Comparison of ENCODE assay signal across 1 cellular context in the genomic region with DNA sequence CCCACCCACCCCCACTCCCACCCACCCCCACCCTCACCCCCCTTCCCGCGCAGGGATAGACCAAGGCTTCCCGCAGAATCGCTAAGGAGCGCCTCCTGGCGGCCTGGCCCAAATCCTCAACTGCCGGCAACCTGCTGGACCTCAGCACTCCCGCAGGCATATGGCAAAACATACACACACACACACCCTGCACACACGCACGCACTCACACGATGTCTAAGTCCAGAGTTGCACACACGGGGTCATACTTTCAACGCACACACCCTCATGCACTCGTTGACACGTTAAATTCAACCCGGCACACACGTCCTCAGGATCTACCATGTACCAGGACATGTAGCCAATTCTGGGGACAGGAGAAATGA.
A peak's percentile ranks its signal among the peaks of the same experiment; 100 is the strongest.
TF ChIP-seq lines count a peak whose summit lies in the region.

No MANE protein-coding gene starts in this region.

TF ChIP-seq in HepG2, 621 proteins besides CTCF, POLR2A, EP300 and RAD21 (continued from another document and continues in another):
- TF ChIP-seq CSRNP2 (CRISPR knock-in tag; conservative IDR thresholded peaks at IDR 0.05; ENCODE audit: low read depth) (no peak), RXRA (CRISPR knock-in tag; IDR thresholded peaks at IDR 0.05) (peak; percentile 32; the same call in 1 of the 2 replicates), ZNF451 (CRISPR knock-in tag; IDR thresholded peaks at IDR 0.05) (no peak), TERF1 (CRISPR knock-in tag; IDR thresholded peaks at IDR 0.05) (no peak), MIXL1 (CRISPR knock-in tag; IDR thresholded peaks at IDR 0.05) (no peak), THYN1 (CRISPR knock-in tag; IDR thresholded peaks at IDR 0.05; ENCODE audit: borderline replicate concordance, low read depth) (no peak), ZNF180 (CRISPR knock-in tag; IDR thresholded peaks at IDR 0.05; ENCODE audit: borderline replicate concordance, low read depth) (no peak), ARHGAP35 (CRISPR knock-in tag; IDR thresholded peaks at IDR 0.05; ENCODE audit: borderline replicate concordance) (no peak), HDAC2 (CRISPR knock-in tag; IDR thresholded peaks at IDR 0.05) (no peak), PAF1 (CRISPR knock-in tag; IDR thresholded peaks at IDR 0.05) (no peak), CREB1 (IDR thresholded peaks at IDR 0.05) (no peak), CREB1 (CRISPR knock-in tag; IDR thresholded peaks at IDR 0.05) (no peak), ZNF101 (CRISPR knock-in tag; IDR thresholded peaks at IDR 0.05; ENCODE audit: borderline replicate concordance, low read depth) (no peak), SAP130 (CRISPR knock-in tag; IDR thresholded peaks at IDR 0.05; ENCODE audit: low read depth) (peak; percentile 43; the same call in 1 of the 2 replicates), GATAD2A (CRISPR knock-in tag; IDR thresholded peaks at IDR 0.05) (no peak), TFDP1 (CRISPR knock-in tag; IDR thresholded peaks at IDR 0.05; ENCODE audit: borderline replicate concordance) (peak; percentile 28; the same call in 1 of the 2 replicates), SCMH1 (CRISPR knock-in tag; IDR thresholded peaks at IDR 0.05; ENCODE audit: borderline replicate concordance) (no peak), PATZ1 (CRISPR knock-in tag; IDR thresholded peaks at IDR 0.05) (no peak), ZIK1 (CRISPR knock-in tag; IDR thresholded peaks at IDR 0.05; ENCODE audit: borderline replicate concordance, low read depth) (no peak), ZFP36L1 (CRISPR knock-in tag; IDR thresholded peaks at IDR 0.05) (no peak), ZNF570 (CRISPR knock-in tag; IDR thresholded peaks at IDR 0.05; ENCODE audit: borderline replicate concordance) (no peak), FIP1L1 (IDR thresholded peaks at IDR 0.05; ENCODE audit: borderline replicate concordance, insufficient read depth, low read depth, low read length) (no peak), EZH2 (conservative IDR thresholded peaks at IDR 0.05; ENCODE audit: low read depth, low read length) (no peak), SALL1 (CRISPR knock-in tag; IDR thresholded peaks at IDR 0.05) (peak; percentile 17; the same call in 1 of the 2 replicates), ZNF672 (CRISPR knock-in tag; IDR thresholded peaks at IDR 0.05) (no peak), HINFP (CRISPR knock-in tag; IDR thresholded peaks at IDR 0.05; ENCODE audit: low read depth) (no peak), MAZ (IDR thresholded peaks at IDR 0.05; ENCODE audit: borderline replicate concordance, low read depth, low read length) (no peak), MAZ (CRISPR knock-in tag; IDR thresholded peaks at IDR 0.05; ENCODE audit: low read depth) (no peak), ZNF891 (CRISPR knock-in tag; IDR thresholded peaks at IDR 0.05) (no peak), KLF6 (CRISPR knock-in tag; IDR thresholded peaks at IDR 0.05) (no peak), FLYWCH1 (CRISPR knock-in tag; IDR thresholded peaks at IDR 0.05) (no peak), ZNF766 (CRISPR knock-in tag; IDR thresholded peaks at IDR 0.05; ENCODE audit: borderline replicate concordance) (no peak), ZNF549 (CRISPR knock-in tag; IDR thresholded peaks at IDR 0.05) (no peak), ZNF781 (CRISPR knock-in tag; IDR thresholded peaks at IDR 0.05; ENCODE audit: borderline replicate concordance, not compliant biosample characterization) (no peak), TGIF2 (CRISPR knock-in tag; IDR thresholded peaks at IDR 0.05) (no peak), STAG1 (CRISPR knock-in tag; IDR thresholded peaks at IDR 0.05) (peak; percentile 63), ZC3H4 (CRISPR knock-in tag; IDR thresholded peaks at IDR 0.05; ENCODE audit: borderline replicate concordance) (0 out of 2 replicates have a peak, but pooled peaks have one; percentile 8), MIER2 (CRISPR knock-in tag; IDR thresholded peaks at IDR 0.05) (peak; percentile 80; the same call in 1 of the 2 replicates), ZNF12 (CRISPR knock-in tag; IDR thresholded peaks at IDR 0.05) (no peak), ZNF367 (CRISPR knock-in tag; IDR thresholded peaks at IDR 0.05; ENCODE audit: borderline replicate concordance) (no peak), SMC3 (IDR thresholded peaks at IDR 0.05; ENCODE audit: low read length) (peak; percentile 39; the same call in 1 of the 2 replicates), KLF16 (CRISPR knock-in tag; IDR thresholded peaks at IDR 0.05) (no peak)
- TF ChIP-seq, protein P1, sequence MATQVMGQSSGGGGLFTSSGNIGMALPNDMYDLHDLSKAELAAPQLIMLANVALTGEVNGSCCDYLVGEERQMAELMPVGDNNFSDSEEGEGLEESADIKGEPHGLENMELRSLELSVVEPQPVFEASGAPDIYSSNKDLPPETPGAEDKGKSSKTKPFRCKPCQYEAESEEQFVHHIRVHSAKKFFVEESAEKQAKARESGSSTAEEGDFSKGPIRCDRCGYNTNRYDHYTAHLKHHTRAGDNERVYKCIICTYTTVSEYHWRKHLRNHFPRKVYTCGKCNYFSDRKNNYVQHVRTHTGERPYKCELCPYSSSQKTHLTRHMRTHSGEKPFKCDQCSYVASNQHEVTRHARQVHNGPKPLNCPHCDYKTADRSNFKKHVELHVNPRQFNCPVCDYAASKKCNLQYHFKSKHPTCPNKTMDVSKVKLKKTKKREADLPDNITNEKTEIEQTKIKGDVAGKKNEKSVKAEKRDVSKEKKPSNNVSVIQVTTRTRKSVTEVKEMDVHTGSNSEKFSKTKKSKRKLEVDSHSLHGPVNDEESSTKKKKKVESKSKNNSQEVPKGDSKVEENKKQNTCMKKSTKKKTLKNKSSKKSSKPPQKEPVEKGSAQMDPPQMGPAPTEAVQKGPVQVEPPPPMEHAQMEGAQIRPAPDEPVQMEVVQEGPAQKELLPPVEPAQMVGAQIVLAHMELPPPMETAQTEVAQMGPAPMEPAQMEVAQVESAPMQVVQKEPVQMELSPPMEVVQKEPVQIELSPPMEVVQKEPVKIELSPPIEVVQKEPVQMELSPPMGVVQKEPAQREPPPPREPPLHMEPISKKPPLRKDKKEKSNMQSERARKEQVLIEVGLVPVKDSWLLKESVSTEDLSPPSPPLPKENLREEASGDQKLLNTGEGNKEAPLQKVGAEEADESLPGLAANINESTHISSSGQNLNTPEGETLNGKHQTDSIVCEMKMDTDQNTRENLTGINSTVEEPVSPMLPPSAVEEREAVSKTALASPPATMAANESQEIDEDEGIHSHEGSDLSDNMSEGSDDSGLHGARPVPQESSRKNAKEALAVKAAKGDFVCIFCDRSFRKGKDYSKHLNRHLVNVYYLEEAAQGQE (IDR thresholded peaks at IDR 0.05; ENCODE audit: borderline replicate concordance in 1 of 2, low read depth in 1 of 2, low read length in 2 of 2) = peak; percentile 27 to 58; a peak in 2 of 4 replicates
- TF ChIP-seq, protein P2, sequence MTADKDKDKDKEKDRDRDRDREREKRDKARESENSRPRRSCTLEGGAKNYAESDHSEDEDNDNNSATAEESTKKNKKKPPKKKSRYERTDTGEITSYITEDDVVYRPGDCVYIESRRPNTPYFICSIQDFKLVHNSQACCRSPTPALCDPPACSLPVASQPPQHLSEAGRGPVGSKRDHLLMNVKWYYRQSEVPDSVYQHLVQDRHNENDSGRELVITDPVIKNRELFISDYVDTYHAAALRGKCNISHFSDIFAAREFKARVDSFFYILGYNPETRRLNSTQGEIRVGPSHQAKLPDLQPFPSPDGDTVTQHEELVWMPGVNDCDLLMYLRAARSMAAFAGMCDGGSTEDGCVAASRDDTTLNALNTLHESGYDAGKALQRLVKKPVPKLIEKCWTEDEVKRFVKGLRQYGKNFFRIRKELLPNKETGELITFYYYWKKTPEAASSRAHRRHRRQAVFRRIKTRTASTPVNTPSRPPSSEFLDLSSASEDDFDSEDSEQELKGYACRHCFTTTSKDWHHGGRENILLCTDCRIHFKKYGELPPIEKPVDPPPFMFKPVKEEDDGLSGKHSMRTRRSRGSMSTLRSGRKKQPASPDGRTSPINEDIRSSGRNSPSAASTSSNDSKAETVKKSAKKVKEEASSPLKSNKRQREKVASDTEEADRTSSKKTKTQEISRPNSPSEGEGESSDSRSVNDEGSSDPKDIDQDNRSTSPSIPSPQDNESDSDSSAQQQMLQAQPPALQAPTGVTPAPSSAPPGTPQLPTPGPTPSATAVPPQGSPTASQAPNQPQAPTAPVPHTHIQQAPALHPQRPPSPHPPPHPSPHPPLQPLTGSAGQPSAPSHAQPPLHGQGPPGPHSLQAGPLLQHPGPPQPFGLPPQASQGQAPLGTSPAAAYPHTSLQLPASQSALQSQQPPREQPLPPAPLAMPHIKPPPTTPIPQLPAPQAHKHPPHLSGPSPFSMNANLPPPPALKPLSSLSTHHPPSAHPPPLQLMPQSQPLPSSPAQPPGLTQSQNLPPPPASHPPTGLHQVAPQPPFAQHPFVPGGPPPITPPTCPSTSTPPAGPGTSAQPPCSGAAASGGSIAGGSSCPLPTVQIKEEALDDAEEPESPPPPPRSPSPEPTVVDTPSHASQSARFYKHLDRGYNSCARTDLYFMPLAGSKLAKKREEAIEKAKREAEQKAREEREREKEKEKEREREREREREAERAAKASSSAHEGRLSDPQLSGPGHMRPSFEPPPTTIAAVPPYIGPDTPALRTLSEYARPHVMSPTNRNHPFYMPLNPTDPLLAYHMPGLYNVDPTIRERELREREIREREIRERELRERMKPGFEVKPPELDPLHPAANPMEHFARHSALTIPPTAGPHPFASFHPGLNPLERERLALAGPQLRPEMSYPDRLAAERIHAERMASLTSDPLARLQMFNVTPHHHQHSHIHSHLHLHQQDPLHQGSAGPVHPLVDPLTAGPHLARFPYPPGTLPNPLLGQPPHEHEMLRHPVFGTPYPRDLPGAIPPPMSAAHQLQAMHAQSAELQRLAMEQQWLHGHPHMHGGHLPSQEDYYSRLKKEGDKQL (CRISPR knock-in tag; IDR thresholded peaks at IDR 0.05; ENCODE audit: low read depth) = no peak
